25 cellular contexts compared by ENCODE assay signal in genomic region chr4:85132117-85132516, GRCh38.
"Had no signal": no experiment of that assay in that cellular context is flagged by ENCODE, and none has a peak within 500 bp of the region (broad histone marks: within the 10 kb centered on the region; RNA-seq: fewer than 3 reads in every experiment).

No MANE protein-coding gene starts in this region.

- H3K27me3 ChIP-seq: neural progenitor cell, ovary, right lobe of liver, sigmoid colon, stomach, thyroid gland, tibial nerve, upper lobe of left lung, vagina had no signal

- H3K4me1 ChIP-seq: parathyroid adenoma, psoas muscle, right lobe of liver, sigmoid colon, thyroid gland, vagina had no signal

- ATAC-seq: naive thymus-derived CD4-positive, alpha-beta T cell; natural killer cell; psoas muscle; right lobe of liver; stimulated activated effector memory CD8-positive, alpha-beta T cell treated with anti-CD3 and anti-CD28 coated beads, Interleukin-12 subunit alpha, Interleukin-12 subunit beta, amount 100 ng/mL, for 72 hours; stimulated activated naive B cell treated with anti-CD40 and anti-IgM and Interleukin-4, amounts not matched to agents 10 μg/mL and 1 μg/mL and 100 μg/mL, for 72 hours had no signal

- H3K36me3 ChIP-seq: neural progenitor cell, ovary, right lobe of liver, sigmoid colon, stomach, thoracic aorta, thyroid gland, tibial nerve, upper lobe of left lung, vagina had no signal

- H3K4me3 ChIP-seq: neural progenitor cell, ovary, psoas muscle, right lobe of liver, sigmoid colon, stomach, thoracic aorta, thyroid gland, tibial nerve, upper lobe of left lung, vagina had no signal

- H3K9me3 ChIP-seq: ovary, right lobe of liver, sigmoid colon, stomach, thoracic aorta, thyroid gland, tibial nerve, upper lobe of left lung, vagina had no signal

- H3K27ac ChIP-seq: neural progenitor cell, ovary, parathyroid adenoma, psoas muscle, right lobe of liver, sigmoid colon, stomach, thoracic aorta, thyroid gland, tibial nerve, upper lobe of left lung, vagina had no signal

- DNase-seq: naive thymus-derived CD4-positive, alpha-beta T cell; natural killer cell; occipital lobe; ovary; posterior cingulate gyrus; psoas muscle; right lobe of liver; sigmoid colon; small intestine; stimulated activated CD4-positive, alpha-beta T cell treated with anti-CD3 and anti-CD28 coated beads, Interleukin-15, amount 100 ng/mL, for 24 hours; stimulated activated CD4-positive, alpha-beta T cell treated with anti-CD3 and anti-CD28 coated beads, Interleukin-2, amount 100 ng/mL, for 24 hours; stimulated activated CD4-positive, alpha-beta T cell treated with anti-CD3 and anti-CD28 coated beads, Interleukin-2, amount 100 ng/mL, for 48 hours; stimulated activated CD4-positive, alpha-beta T cell treated with anti-CD3 and anti-CD28 coated beads, Interleukin-4, amount 100 ng/mL, for 24 hours; stimulated activated naive B cell treated with anti-CD40 and anti-IgM and Interleukin-4, amounts not matched to agents 10 μg/mL and 1 μg/mL and 100 μg/mL, for 72 hours; stimulated activated naive CD4-positive, alpha-beta T cell treated with Interleukin-2 at 50 U/mL for 16 hours; stomach; thyroid gland; trophoblast cell; upper lobe of left lung had no signal
